Comparison of ENCODE assay signal across 32 cellular contexts in genomic region chr4:169909897-169910296, GRCh38.
"Had no signal": no experiment of that assay in that cellular context is flagged by ENCODE, and none has a peak within 500 bp of the region (broad histone marks: within the 10 kb centered on the region; RNA-seq: fewer than 3 reads in every experiment).

No MANE protein-coding gene starts in this region.

- H3K4me1 Mint-ChIP-seq: activated CD4-positive, alpha-beta T cell treated with anti-CD3 and anti-CD28 coated beads for 36 hours; activated CD4-positive, alpha-beta T cell treated with anti-CD3 and anti-CD28 coated beads, Interleukin-2, amount 10 ng/mL, durations not matched to agents 24 days and 14 days; activated CD8-positive, alpha-beta memory T cell treated with anti-CD3 and anti-CD28 coated beads, Interleukin-2, amount 10 ng/mL, durations not matched to agents 7 days and 5 days; activated naive CD4-positive, alpha-beta T cell treated with anti-CD3 and anti-CD28 coated beads, Interleukin-2, amount 50 U/mL, for 24 hours; activated naive CD8-positive, alpha-beta T cell treated with anti-CD3 and anti-CD28 coated beads for 36 hours; activated naive CD8-positive, alpha-beta T cell treated with anti-CD3 and anti-CD28 coated beads, Interleukin-2, amount 50 U/mL, for 24 hours had no signal

- H3K4me3 ChIP-seq: adrenal gland, body of pancreas, esophagus muscularis mucosa, gastrocnemius medialis had no signal

- H3K4me3 Mint-ChIP-seq: activated CD4-positive, alpha-beta memory T cell treated with anti-CD3 and anti-CD28 coated beads for 36 hours; activated CD4-positive, alpha-beta T cell treated with anti-CD3 and anti-CD28 coated beads for 36 hours; activated CD4-positive, alpha-beta T cell treated with anti-CD3 and anti-CD28 coated beads, Interleukin-2, amount 10 ng/mL, durations not matched to agents 24 days and 14 days; activated CD8-positive, alpha-beta memory T cell treated with anti-CD3 and anti-CD28 coated beads, Interleukin-2, amount 10 ng/mL, durations not matched to agents 7 days and 5 days; activated CD8-positive, alpha-beta T cell treated with anti-CD3 and anti-CD28 coated beads, Interleukin-2, amount 10 ng/mL, durations not matched to agents 7 days and 5 days; activated naive CD4-positive, alpha-beta T cell treated with anti-CD3 and anti-CD28 coated beads for 36 hours; activated naive CD4-positive, alpha-beta T cell treated with anti-CD3 and anti-CD28 coated beads, Interleukin-2, amount 50 U/mL, for 24 hours; activated naive CD8-positive, alpha-beta T cell treated with anti-CD3 and anti-CD28 coated beads for 36 hours; activated naive CD8-positive, alpha-beta T cell treated with anti-CD3 and anti-CD28 coated beads, Interleukin-2, amount 50 U/mL, for 24 hours; activated T-helper 1 cell treated with anti-CD3 and anti-CD28 coated beads, Interleukin-12 subunit alpha, Interleukin-12 subunit beta, Interleukin-2, Interleukin-4 antibody, amounts not matched to agents 30 ng/mL and 10 ng/mL and 1 ng/mL, durations not matched to agents 14 hours and 24 hours and 36 hours; effector memory CD8-positive, alpha-beta T cell had no signal

- H3K27me3 ChIP-seq: adrenal gland, body of pancreas, esophagus muscularis mucosa, foreskin keratinocyte, gastrocnemius medialis had no signal

- H3K9me3 Mint-ChIP-seq: activated CD4-positive, alpha-beta memory T cell treated with anti-CD3 and anti-CD28 coated beads for 36 hours; activated CD4-positive, alpha-beta T cell treated with anti-CD3 and anti-CD28 coated beads, Interleukin-2, amount 10 ng/mL, durations not matched to agents 24 days and 14 days; activated naive CD4-positive, alpha-beta T cell treated with anti-CD3 and anti-CD28 coated beads for 36 hours; activated naive CD4-positive, alpha-beta T cell treated with anti-CD3 and anti-CD28 coated beads, Interleukin-2, amount 50 U/mL, for 24 hours; activated naive CD8-positive, alpha-beta T cell treated with anti-CD3 and anti-CD28 coated beads for 36 hours; activated naive CD8-positive, alpha-beta T cell treated with anti-CD3 and anti-CD28 coated beads, Interleukin-2, amount 50 U/mL, for 24 hours; activated T-helper 1 cell treated with anti-CD3 and anti-CD28 coated beads, Interleukin-12 subunit alpha, Interleukin-12 subunit beta, Interleukin-2, Interleukin-4 antibody, amounts not matched to agents 30 ng/mL and 10 ng/mL and 1 ng/mL, durations not matched to agents 14 hours and 24 hours and 36 hours; activated T-helper 2 cell treated with anti-CD3 and anti-CD28 coated beads, Interferon-gamma antibody, Interleukin-2, Interleukin-4, amounts not matched to agents 10 μg/mL and 5 μg/mL and 100 μg/mL, durations not matched to agents 14 hours and 24 hours and 36 hours; effector memory CD8-positive, alpha-beta T cell had no signal

- ATAC-seq: activated CD4-positive, alpha-beta T cell treated with anti-CD3 and anti-CD28 coated beads for 36 hours; activated CD8-positive, alpha-beta memory T cell treated with anti-CD3 and anti-CD28 coated beads, Interleukin-2, amount 10 ng/mL, durations not matched to agents 7 days and 5 days; activated CD8-positive, alpha-beta T cell treated with anti-CD3 and anti-CD28 coated beads, Interleukin-2, amount 10 ng/mL, durations not matched to agents 7 days and 5 days; activated naive CD8-positive, alpha-beta T cell treated with anti-CD3 and anti-CD28 coated beads, Interleukin-2, amount 50 U/mL, for 24 hours; body of pancreas; effector memory CD8-positive, alpha-beta T cell; foreskin keratinocyte; gastrocnemius medialis had no signal

- DNase-seq: activated CD4-positive, alpha-beta memory T cell treated with anti-CD3 and anti-CD28 coated beads for 36 hours; activated CD4-positive, alpha-beta T cell treated with anti-CD3 and anti-CD28 coated beads for 36 hours; activated CD4-positive, alpha-beta T cell treated with anti-CD3 and anti-CD28 coated beads, Interleukin-2, amount 10 ng/mL, durations not matched to agents 24 days and 14 days; activated CD4-positive, CD25-positive, alpha-beta regulatory T cell; activated CD4-positive, CD25-positive, alpha-beta regulatory T cell treated with anti-CD3 and anti-CD28 coated beads, Interleukin-2, amount 50 U/mL, for 72 hours; activated CD8-positive, alpha-beta memory T cell treated with anti-CD3 and anti-CD28 coated beads, Interleukin-2, amount 10 ng/mL, durations not matched to agents 7 days and 5 days; activated CD8-positive, alpha-beta memory T cell treated with anti-CD3 and anti-CD28 coated beads, Interleukin-2, amount 50 U/mL, for 4 hours; activated CD8-positive, alpha-beta T cell treated with anti-CD3 and anti-CD28 coated beads, Interleukin-2, amount 10 ng/mL, durations not matched to agents 7 days and 5 days; activated effector memory CD4-positive, alpha-beta T cell treated with anti-CD3 and anti-CD28 coated beads, Interleukin-2, amount 50 U/mL, for 16 hours; activated naive CD4-positive, alpha-beta T cell treated with anti-CD3 and anti-CD28 coated beads for 36 hours; activated naive CD8-positive, alpha-beta T cell treated with anti-CD3 and anti-CD28 coated beads for 36 hours; activated naive CD8-positive, alpha-beta T cell treated with anti-CD3 and anti-CD28 coated beads, Interleukin-2, amount 50 U/mL, for 24 hours; activated T-cell treated with anti-CD3 and anti-CD28 coated beads, Interleukin-2, amount 50 U/mL, for 1 hour; activated T-cell treated with anti-CD3 and anti-CD28 coated beads, Interleukin-2, amount 50 U/mL, for 48 hours; adrenal gland; amygdala; aorta; body of pancreas; caudate nucleus; cortex of kidney; dermis blood vessel endothelial cell; effector CD4-positive, alpha-beta T cell; effector memory CD8-positive, alpha-beta T cell; erythroblast; foreskin keratinocyte; gastrocnemius medialis; glutamatergic neuron; T-helper 2 cell had no signal

- H3K4me1 ChIP-seq: adrenal gland, body of pancreas, esophagus muscularis mucosa, foreskin keratinocyte, gastrocnemius medialis had no signal

- H3K36me3 ChIP-seq: adrenal gland, esophagus muscularis mucosa, gastrocnemius medialis had no signal

- H3K27ac Mint-ChIP-seq: activated CD4-positive, alpha-beta memory T cell treated with anti-CD3 and anti-CD28 coated beads for 36 hours; activated CD4-positive, alpha-beta T cell treated with anti-CD3 and anti-CD28 coated beads for 36 hours; activated CD4-positive, alpha-beta T cell treated with anti-CD3 and anti-CD28 coated beads, Interleukin-2, amount 10 ng/mL, durations not matched to agents 24 days and 14 days; activated CD8-positive, alpha-beta memory T cell treated with anti-CD3 and anti-CD28 coated beads, Interleukin-2, amount 10 ng/mL, durations not matched to agents 7 days and 5 days; activated CD8-positive, alpha-beta T cell treated with anti-CD3 and anti-CD28 coated beads, Interleukin-2, amount 10 ng/mL, durations not matched to agents 7 days and 5 days; activated naive CD4-positive, alpha-beta T cell treated with anti-CD3 and anti-CD28 coated beads for 36 hours; activated naive CD4-positive, alpha-beta T cell treated with anti-CD3 and anti-CD28 coated beads, Interleukin-2, amount 50 U/mL, for 24 hours; activated naive CD8-positive, alpha-beta T cell treated with anti-CD3 and anti-CD28 coated beads for 36 hours; activated naive CD8-positive, alpha-beta T cell treated with anti-CD3 and anti-CD28 coated beads, Interleukin-2, amount 50 U/mL, for 24 hours; activated T-helper 1 cell treated with anti-CD3 and anti-CD28 coated beads, Interleukin-12 subunit alpha, Interleukin-12 subunit beta, Interleukin-2, Interleukin-4 antibody, amounts not matched to agents 30 ng/mL and 10 ng/mL and 1 ng/mL, durations not matched to agents 14 hours and 24 hours and 36 hours; activated T-helper 2 cell treated with anti-CD3 and anti-CD28 coated beads, Interferon-gamma antibody, Interleukin-2, Interleukin-4, amounts not matched to agents 10 μg/mL and 5 μg/mL and 100 μg/mL, durations not matched to agents 14 hours and 24 hours and 36 hours; effector memory CD8-positive, alpha-beta T cell had no signal

- H3K9me3 ChIP-seq: adrenal gland, body of pancreas, esophagus muscularis mucosa, gastrocnemius medialis had no signal

- H3K27ac ChIP-seq: adrenal gland, body of pancreas, esophagus muscularis mucosa, foreskin keratinocyte, gastrocnemius medialis had no signal

- H3K27me3 Mint-ChIP-seq: activated CD4-positive, alpha-beta T cell treated with anti-CD3 and anti-CD28 coated beads, Interleukin-2, amount 10 ng/mL, durations not matched to agents 24 days and 14 days; activated CD8-positive, alpha-beta memory T cell treated with anti-CD3 and anti-CD28 coated beads, Interleukin-2, amount 10 ng/mL, durations not matched to agents 7 days and 5 days; activated naive CD4-positive, alpha-beta T cell treated with anti-CD3 and anti-CD28 coated beads, Interleukin-2, amount 50 U/mL, for 24 hours; activated naive CD8-positive, alpha-beta T cell treated with anti-CD3 and anti-CD28 coated beads, Interleukin-2, amount 50 U/mL, for 24 hours; effector memory CD8-positive, alpha-beta T cell had no signal

- H3K36me3 Mint-ChIP-seq: activated CD4-positive, alpha-beta memory T cell treated with anti-CD3 and anti-CD28 coated beads for 36 hours; activated CD8-positive, alpha-beta memory T cell treated with anti-CD3 and anti-CD28 coated beads, Interleukin-2, amount 10 ng/mL, durations not matched to agents 7 days and 5 days; activated naive CD4-positive, alpha-beta T cell treated with anti-CD3 and anti-CD28 coated beads, Interleukin-2, amount 50 U/mL, for 24 hours; activated naive CD8-positive, alpha-beta T cell treated with anti-CD3 and anti-CD28 coated beads for 36 hours had no signal
